13 cellular contexts compared by ENCODE assay signal in the genomic region with DNA sequence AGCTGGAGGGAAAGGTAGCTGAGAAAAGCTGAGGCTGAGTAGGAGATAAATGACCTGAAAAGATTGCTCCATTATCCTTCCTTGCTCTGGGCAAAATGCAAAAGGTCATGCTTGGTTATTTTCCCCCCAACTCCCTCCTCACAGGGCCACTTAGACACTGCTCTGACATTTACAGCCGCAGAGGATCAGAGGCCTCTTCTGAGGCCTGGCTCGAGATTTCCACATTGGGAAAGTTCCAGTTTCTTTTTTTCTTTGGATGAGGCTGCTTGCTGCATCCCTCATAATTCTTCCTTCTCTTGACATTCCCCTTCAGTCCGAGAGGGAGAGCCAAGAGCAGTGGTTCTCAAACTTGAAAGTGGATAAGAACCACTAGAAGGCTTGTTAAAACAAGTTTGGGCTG.
A peak's percentile ranks its signal among the peaks of the same experiment; 100 is the strongest.
DNase-seq lines count a peak whose midpoint lies in the region; ATAC-seq and TF ChIP-seq lines count a peak whose summit lies in the region.
"Had no signal": no experiment of that assay in that cellular context is flagged by ENCODE, and none has a peak within 500 bp of the region (broad histone marks: within the 10 kb centered on the region; RNA-seq: fewer than 3 reads in every experiment).

No MANE protein-coding gene starts in this region.

- H2BK5ac ChIP-seq in mesenchymal stem cell (ENCODE audit: low read depth, low read length, poor library complexity, severe bottlenecking) = no peak overlapping the region

- no peak overlapping the region for H3K18ac ChIP-seq in mesenchymal stem cell (ENCODE audit: low read depth in 1 of 2, low read length in 2 of 2)

- 11% methylated on average over 3 of the region's 3 CpGs for WGBS in mesenchymal stem cell

- peaks cover 16% of the 10 kb centered on the region for H3K27me3 ChIP-seq in fibroblast of lung (ENCODE audit: control insufficient read depth, insufficient read depth, low read length)
- H3K27me3 ChIP-seq in mesenchymal stem cell (ENCODE audit: control insufficient read depth in 1 of 2, insufficient read depth in 1 of 2, low read length in 2 of 2) = peaks cover 6 to 22% of the 10 kb centered on the region in 2 experiments
- H3K27me3 ChIP-seq in upper lobe of right lung = no peaks in the 10 kb centered on the region
- H3K27me3 ChIP-seq: SJCRH30 had no signal

- no peak overlapping the region for H4K91ac ChIP-seq in mesenchymal stem cell (ENCODE audit: low read length)

- intact Hi-C loops in upper lobe of right lung (cut with DNase I) = loop anchor here (10.0 kb wide), 1 partner anchor 50 kb away; no protein-coding TSS in a partner anchor

- H2BK12ac ChIP-seq in mesenchymal stem cell (ENCODE audit: low read length in 2 of 2) = no peak overlapping the region

- DNase-seq in RPMI7951 (ENCODE audit: low read depth) (peak; percentile 49), fibroblast of lung (ENCODE audit: low read depth in 2 of 2) (peak; percentile 40 to 79), mesenchymal stem cell (peak; percentile 88), upper lobe of right lung (no peak)
- DNase-seq in central memory CD4-positive, alpha-beta T cell = no peak
- DNase-seq: activated naive CD8-positive, alpha-beta T cell treated with anti-CD3 and anti-CD28 coated beads, Interleukin-2, amount 10 ng/mL, durations not matched to agents 7 days and 5 days; CD8-positive, alpha-beta T cell; effector CD4-positive, alpha-beta T cell; NCI-H146; SJCRH30 had no signal

- H4K8ac ChIP-seq in mesenchymal stem cell (ENCODE audit: low read length) = no peak overlapping the region

- no peaks in the 10 kb centered on the region for H3K79me1 ChIP-seq in mesenchymal stem cell (replicated peaks; ENCODE audit: low read length, poor library complexity, severe bottlenecking)

- no peak overlapping the region for H3K14ac ChIP-seq in mesenchymal stem cell (ENCODE audit: low read length in 2 of 2)

- H3K4me1 ChIP-seq in fibroblast of lung (ENCODE audit: control insufficient read depth, extremely low read depth, insufficient read depth, low read length) = no peaks in the 10 kb centered on the region
- no peaks in the 10 kb centered on the region for H3K4me1 ChIP-seq in mesenchymal stem cell (ENCODE audit: control insufficient read depth, insufficient read depth, low read depth, low read length)
- H3K4me1 ChIP-seq in upper lobe of right lung = no peaks in the 10 kb centered on the region

- H3K4ac ChIP-seq in mesenchymal stem cell (ENCODE audit: low read depth in 1 of 2, low read length in 2 of 2) = no peak overlapping the region

- H3K4me2 ChIP-seq in fibroblast of lung (ENCODE audit: extremely low read depth, insufficient read depth, low read length) = no peak overlapping the region
- no peak overlapping the region for H3K4me2 ChIP-seq in mesenchymal stem cell (ENCODE audit: low read length, poor library complexity, severe bottlenecking)

- H3K27ac ChIP-seq in fibroblast of lung (ENCODE audit: insufficient read depth, low read length) (no peak overlapping the region), mesenchymal stem cell (ENCODE audit: low read length, poor library complexity, severe bottlenecking) (no peak overlapping the region), upper lobe of right lung (no peak overlapping the region)
- H3K27ac ChIP-seq: SJCRH30, VCaP had no signal

- H3K36me3 ChIP-seq in fibroblast of lung (ENCODE audit: control insufficient read depth, insufficient read depth, low read length) (no peaks in the 10 kb centered on the region), mesenchymal stem cell (ENCODE audit: control insufficient read depth in 1 of 2, insufficient read depth in 2 of 2, low read depth in 1 of 2, low read length in 2 of 2) (no peaks in the 10 kb centered on the region), upper lobe of right lung (no peaks in the 10 kb centered on the region)
- H3K36me3 ChIP-seq: SJCRH30 had no signal

- no peak overlapping the region for H2AFZ ChIP-seq in fibroblast of lung (ENCODE audit: low read length)
- no peak overlapping the region for H2AFZ ChIP-seq in mesenchymal stem cell (ENCODE audit: low read depth, low read length)

- no peak overlapping the region for H2BK120ac ChIP-seq in mesenchymal stem cell (ENCODE audit: low read depth, low read length)

- no peak overlapping the region for H2BK15ac ChIP-seq in mesenchymal stem cell (ENCODE audit: low read depth, poor library complexity, severe bottlenecking)

- no peak overlapping the region for H3K9ac ChIP-seq in fibroblast of lung (ENCODE audit: insufficient read depth, low read length)
- H3K9ac ChIP-seq in mesenchymal stem cell (ENCODE audit: low read length) = no peak overlapping the region

- H2AK5ac ChIP-seq in mesenchymal stem cell (ENCODE audit: low read length, severe bottlenecking) = no peak overlapping the region

- no peaks in the 10 kb centered on the region for H4K20me1 ChIP-seq in fibroblast of lung (ENCODE audit: control insufficient read depth, extremely low read depth, insufficient read depth, low read length)

- H3K4me3 ChIP-seq in fibroblast of lung (replicated peaks in 1 of 4; ENCODE audit: control extremely low read depth in 1 of 4, insufficient read depth in 1 of 4, low read depth in 3 of 4, low read length in 4 of 4) = no peak overlapping the region
- no peak overlapping the region for H3K4me3 ChIP-seq in mesenchymal stem cell (ENCODE audit: insufficient read depth in 1 of 2, low read depth in 1 of 2, low read length in 2 of 2)
- no peak overlapping the region for H3K4me3 ChIP-seq in upper lobe of right lung
- H3K4me3 ChIP-seq: SJCRH30 had no signal

- no peaks in the 10 kb centered on the region for H3K9me3 ChIP-seq in fibroblast of lung (ENCODE audit: control insufficient read depth, insufficient read depth, low read depth, low read length)
- H3K9me3 ChIP-seq in mesenchymal stem cell (ENCODE audit: control insufficient read depth, low read length) = no peaks in the 10 kb centered on the region
- H3K9me3 ChIP-seq in upper lobe of right lung = no peaks in the 10 kb centered on the region
- H3K9me3 ChIP-seq: SJCRH30 had no signal

- TF ChIP-seq CTCF in fibroblast of lung (conservative IDR thresholded peaks at IDR 0.05 in 1 of 2, IDR thresholded peaks at IDR 0.05 in 1 of 2; ENCODE audit: low read depth in 1 of 2, low read length in 2 of 2) = no peak
- peak; percentile 6 for TF ChIP-seq CTCF in upper lobe of right lung (IDR thresholded peaks at IDR 0.05)

- H3K79me2 ChIP-seq in fibroblast of lung (ENCODE audit: control insufficient read depth, insufficient read depth, low read length) = no peaks in the 10 kb centered on the region

- H3K23ac ChIP-seq in mesenchymal stem cell (ENCODE audit: low read length in 2 of 2) = no peak overlapping the region

- peak; percentile 29 for ATAC-seq in upper lobe of right lung
- no peak for ATAC-seq in activated CD4-positive, CD25-positive, alpha-beta regulatory T cell treated with anti-CD3 and anti-CD28 coated beads, Interleukin-2, amount 50 U/mL, for 24 hours
- no peak for ATAC-seq in GM19467 (IDR thresholded peaks at IDR 0.05; ENCODE audit: unreplicated experiment)
- ATAC-seq: CD8-positive, alpha-beta T cell had no signal

Comparison
In these comparisons a context has a peak if more than half of its experiments do, and no peak if none do; other contexts are left out.
1. DNase-seq: peak in RPMI7951 (single experiment), fibroblast of lung (2 of 2) and mesenchymal stem cell (single experiment); none in upper lobe of right lung (single experiment) and central memory CD4-positive, alpha-beta T cell (single experiment).